8 cellular contexts compared by ENCODE assay signal in genomic region chr14:68733086-68733621, GRCh38. TPM values are rescaled to one million over a fixed set of nuclear protein-coding genes. Genes with fewer than 3 reads are reported as not detected.
DNase-seq lines count a peak whose midpoint lies in the region; ATAC-seq, FAIRE-seq and TF ChIP-seq lines count a peak whose summit lies in the region.

No MANE protein-coding gene starts in this region.

- DNase-seq in GM10266 (ENCODE audit: extremely low spot score) (peak; percentile 63), NCI-H226 (peak; percentile 14), pancreas (peak in 1 of 6 donors; percentile 29), G401 (ENCODE audit: low spot score) (no peak), NCI-H1105 treated with DMSO at 0.1 percent for 48 hours (lab: John Stamatoyannopoulos, UW) (no peak), T1000 (lab: John Stamatoyannopoulos, UW) (no peak)

- no peaks in the 10 kb centered on the region for H3K27me3 ChIP-seq in pancreas

- H3K9me3 ChIP-seq in pancreas = no peaks in the 10 kb centered on the region

- intact Hi-C loops in pancreas (cut with DNase I) = no loop called here

- peak overlapping the region; percentile 65 for H3K27ac ChIP-seq in cingulate gyrus (ENCODE audit: low read depth, low read length)
- peak overlapping the region in 1 of 4 donors; percentile 28 for H3K27ac ChIP-seq in pancreas

- WGBS in pancreas, 2 donors = 79 to 94% methylated on average over 10 of the region's 10 CpGs

- H3K4me3 ChIP-seq in pancreas = no peak overlapping the region

- ATAC-seq in pancreas = peak in 3 of 4 donors; percentile 27 to 76 (median 72)
- no peak for ATAC-seq in HG03342 (IDR thresholded peaks at IDR 0.05; ENCODE audit: unreplicated experiment)

- TF ChIP-seq CTCF in GM10266 (IDR thresholded peaks at IDR 0.05; ENCODE audit: control insufficient read depth, insufficient read depth, low read depth, missing control alignments) (no peak), pancreas (IDR thresholded peaks at IDR 0.05) (no peak)

- H3K36me3 ChIP-seq in pancreas = no peaks in the 10 kb centered on the region

- in situ Hi-C loops in G401 (cut with HindIII; ENCODE audit: low sequenced_read_pairs) = no loop called here

- peaks cover 0 to 8% (median 0%) of the 10 kb centered on the region in 3 donors for H3K4me1 ChIP-seq in pancreas

- no peak for FAIRE-seq in pancreas (lab: Jason Lieb, UNC)

RNA-seq across cellular contexts. Expression of gene ZFP36L1, which starts 59.7 kb away (rescaled TPM):
- total RNA-seq in pancreas = 100 to 1,000 TPM; 121 to 310 (median 212) TPM
- polyA plus RNA-seq in pancreas = 100 to 1,000 TPM in 1 of 2 donors, 10 to 100 TPM in 1; 63.7 to 150 TPM
- total RNA-seq in G401 (2014; rRNA removed; shearing (Covaris generic)) = 7.8 and 28.6 TPM in 2 replicates

Comparison
In these comparisons a context has a peak if more than half of its experiments do, and no peak if none do; other contexts are left out.
1. DNase-seq: peak in GM10266 (single experiment) and NCI-H226 (single experiment); none in G401 (single experiment), NCI-H1105 treated with DMSO at 0.1 percent for 48 hours (single experiment) and T1000 (single experiment).